1 cellular context compared by ENCODE assay signal in genomic region chr20:23047001-23047737, GRCh38.
TF ChIP-seq lines count a peak whose summit lies in the region.

No MANE protein-coding gene starts in this region.

TF ChIP-seq in liver, 16 proteins besides CTCF, POLR2A, EP300 and RAD21:
- TF ChIP-seq EGR1 (IDR thresholded peaks at IDR 0.05; ENCODE audit: low read depth in 2 of 2) (no peak), FOXA1 (IDR thresholded peaks at IDR 0.05) (no peak), SP1 (IDR thresholded peaks at IDR 0.05) (no peak), REST (IDR thresholded peaks at IDR 0.05) (no peak), FOXA2 (IDR thresholded peaks at IDR 0.05) (no peak), HNF4G (IDR thresholded peaks at IDR 0.05) (no peak), JUND (IDR thresholded peaks at IDR 0.05) (no peak), MAX (IDR thresholded peaks at IDR 0.05) (no peak), RXRA (IDR thresholded peaks at IDR 0.05) (no peak), GABPA (IDR thresholded peaks at IDR 0.05 in 1 of 2, conservative IDR thresholded peaks at IDR 0.05 in 1 of 2) (no peak), NR2F2 (IDR thresholded peaks at IDR 0.05) (no peak), ATF3 (IDR thresholded peaks at IDR 0.05) (no peak)
